In the genomic region with DNA sequence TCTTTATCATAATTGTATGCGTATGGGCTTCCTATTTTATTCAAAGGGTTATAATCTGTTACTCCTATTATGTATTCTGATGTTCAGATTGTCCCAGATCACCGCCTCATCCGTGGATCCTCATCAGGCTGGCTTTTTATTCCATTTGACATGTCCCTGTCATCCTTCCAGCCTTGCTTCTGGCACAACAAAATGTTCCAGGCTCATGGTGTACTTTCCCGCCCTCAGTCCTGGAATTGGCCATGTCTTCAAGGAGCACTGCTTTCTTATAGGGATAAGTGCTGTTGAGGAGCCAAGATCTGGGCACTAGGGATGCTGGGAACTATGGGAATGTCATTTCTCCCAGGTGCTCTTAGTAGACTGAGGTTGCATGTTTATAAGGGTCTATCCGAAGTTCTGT, we compare ENCODE assay signal across 17 cellular contexts.
DNase-seq lines count a peak whose midpoint lies in the region; ATAC-seq and TF ChIP-seq lines count a peak whose summit lies in the region.
"Had no signal": no experiment of that assay in that cellular context is flagged by ENCODE, and none has a peak within 500 bp of the region (broad histone marks: within the 10 kb centered on the region; RNA-seq: fewer than 3 reads in every experiment).

No MANE protein-coding gene starts in this region.

- H3K27me3 ChIP-seq in left ventricle myocardium inferior (ENCODE audit: low read depth) (no peaks in the 10 kb centered on the region), sigmoid colon (no peaks in the 10 kb centered on the region)
- H3K27me3 ChIP-seq: cardiac muscle cell, uterus had no signal

- no peak for DNase-seq in activated CD4-positive, alpha-beta T cell treated with anti-CD3 and anti-CD28 coated beads, Interleukin-2, amount 10 ng/mL, durations not matched to agents 24 days and 14 days
- DNase-seq in activated CD4-positive, alpha-beta T cell treated with anti-CD3 and anti-CD28 coated beads, Interleukin-2, amount 50 U/mL, for 1 hour, result no peak
- DNase-seq in activated T-helper 2 cell treated with anti-CD3 and anti-CD28 coated beads, Interferon-gamma antibody, Interleukin-2, Interleukin-4, amounts not matched to agents 10 μg/mL and 5 μg/mL and 100 μg/mL, durations not matched to agents 14 hours and 24 hours and 36 hours (ENCODE audit: low spot score), result no peak
- DNase-seq in left ventricle myocardium inferior (peak; percentile 27), sigmoid colon (peak; percentile 83)
- DNase-seq in stimulated activated CD4-positive, alpha-beta T cell treated with anti-CD3 and anti-CD28 coated beads, Interleukin-12 subunit alpha, Interleukin-12 subunit beta, amount 100 ng/mL, for 4 hours, result no peak
- DNase-seq: 8988T; activated T-cell treated with anti-CD3 and anti-CD28 coated beads, Interleukin-2, amount 50 U/mL, for 72 hours; effector CD4-positive, alpha-beta T cell; glutamatergic neuron; NCI-H1092; NCI-H2081; stimulated activated CD4-positive, alpha-beta T cell treated with anti-CD3 and anti-CD28 coated beads, Interleukin-2, amount 100 ng/mL, for 24 hours; uterus had no signal

- no peak for TF ChIP-seq CTCF in left ventricle myocardium inferior (IDR thresholded peaks at IDR 0.05; ENCODE audit: borderline replicate concordance)
- TF ChIP-seq CTCF in sigmoid colon (IDR thresholded peaks at IDR 0.05), result no peak

- H3K4me3 Mint-ChIP-seq in activated CD4-positive, alpha-beta T cell treated with anti-CD3 and anti-CD28 coated beads, Interleukin-2, amount 10 ng/mL, durations not matched to agents 24 days and 14 days, result no peak overlapping the region
- H3K4me3 Mint-ChIP-seq in activated T-helper 2 cell treated with anti-CD3 and anti-CD28 coated beads, Interferon-gamma antibody, Interleukin-2, Interleukin-4, amounts not matched to agents 10 μg/mL and 5 μg/mL and 100 μg/mL, durations not matched to agents 14 hours and 24 hours and 36 hours (ENCODE audit: low read depth), result no peak overlapping the region
- H3K4me3 Mint-ChIP-seq: activated T-cell treated with anti-CD3 and anti-CD28 coated beads, Interleukin-2, amount 50 U/mL, for 72 hours had no signal

- no peak for ATAC-seq in GM18861 (IDR thresholded peaks at IDR 0.05; ENCODE audit: unreplicated experiment)
- no peak for ATAC-seq in HG03460 (IDR thresholded peaks at IDR 0.05; ENCODE audit: unreplicated experiment)
- ATAC-seq: activated T-cell treated with anti-CD3 and anti-CD28 coated beads, Interleukin-2, amount 50 U/mL, for 72 hours had no signal

- H3K27ac Mint-ChIP-seq in activated CD4-positive, alpha-beta T cell treated with anti-CD3 and anti-CD28 coated beads, Interleukin-2, amount 10 ng/mL, durations not matched to agents 24 days and 14 days, result peak overlapping the region; percentile 43
- peak overlapping the region; percentile 33 for H3K27ac Mint-ChIP-seq in activated T-helper 2 cell treated with anti-CD3 and anti-CD28 coated beads, Interferon-gamma antibody, Interleukin-2, Interleukin-4, amounts not matched to agents 10 μg/mL and 5 μg/mL and 100 μg/mL, durations not matched to agents 14 hours and 24 hours and 36 hours
- H3K27ac Mint-ChIP-seq: activated T-cell treated with anti-CD3 and anti-CD28 coated beads, Interleukin-2, amount 50 U/mL, for 72 hours had no signal

- peak overlapping the region; percentile 75 for H3K27ac ChIP-seq in left ventricle myocardium inferior (replicated peaks)
- H3K27ac ChIP-seq in sigmoid colon, result peak overlapping the region in 3 of 4 donors; percentile 7 to 50 (median 17)
- H3K27ac ChIP-seq: cardiac muscle cell, uterus had no signal

- H3K4me1 ChIP-seq in left ventricle myocardium inferior (peaks cover 75% of the 10 kb centered on the region), sigmoid colon (peaks cover 0 to 42% (median 8%) of the 10 kb centered on the region in 4 donors)
- H3K4me1 ChIP-seq: uterus had no signal

- H3K4me1 Mint-ChIP-seq in activated CD4-positive, alpha-beta T cell treated with anti-CD3 and anti-CD28 coated beads, Interleukin-2, amount 10 ng/mL, durations not matched to agents 24 days and 14 days, result peaks cover 35% of the 10 kb centered on the region
- H3K4me1 Mint-ChIP-seq in activated T-helper 2 cell treated with anti-CD3 and anti-CD28 coated beads, Interferon-gamma antibody, Interleukin-2, Interleukin-4, amounts not matched to agents 10 μg/mL and 5 μg/mL and 100 μg/mL, durations not matched to agents 14 hours and 24 hours and 36 hours (ENCODE audit: low read depth), result peaks cover 46% of the 10 kb centered on the region

- H3K9me3 ChIP-seq in left ventricle myocardium inferior (replicated peaks) (no peaks in the 10 kb centered on the region), sigmoid colon (no peaks in the 10 kb centered on the region)
- H3K9me3 ChIP-seq: uterus had no signal

- H3K36me3 Mint-ChIP-seq in activated CD4-positive, alpha-beta T cell treated with anti-CD3 and anti-CD28 coated beads, Interleukin-2, amount 10 ng/mL, durations not matched to agents 24 days and 14 days (ENCODE audit: low read depth), result peaks cover 48% of the 10 kb centered on the region
- H3K36me3 Mint-ChIP-seq in activated T-helper 2 cell treated with anti-CD3 and anti-CD28 coated beads, Interferon-gamma antibody, Interleukin-2, Interleukin-4, amounts not matched to agents 10 μg/mL and 5 μg/mL and 100 μg/mL, durations not matched to agents 14 hours and 24 hours and 36 hours (ENCODE audit: low read depth), result peaks cover 60% of the 10 kb centered on the region

- H3K9me3 Mint-ChIP-seq in activated CD4-positive, alpha-beta T cell treated with anti-CD3 and anti-CD28 coated beads, Interleukin-2, amount 10 ng/mL, durations not matched to agents 24 days and 14 days, result no peaks in the 10 kb centered on the region
- no peaks in the 10 kb centered on the region for H3K9me3 Mint-ChIP-seq in activated T-helper 2 cell treated with anti-CD3 and anti-CD28 coated beads, Interferon-gamma antibody, Interleukin-2, Interleukin-4, amounts not matched to agents 10 μg/mL and 5 μg/mL and 100 μg/mL, durations not matched to agents 14 hours and 24 hours and 36 hours
- H3K9me3 Mint-ChIP-seq: activated T-cell treated with anti-CD3 and anti-CD28 coated beads, Interleukin-2, amount 50 U/mL, for 72 hours had no signal

- 92 to 96% methylated on average over 5 of the region's 5 CpGs for WGBS in sigmoid colon, 2 donors

- TF ChIP-seq POLR2A in sigmoid colon (IDR thresholded peaks at IDR 0.05), result no peak

- H3K36me3 ChIP-seq in left ventricle myocardium inferior (peaks cover 8% of the 10 kb centered on the region), sigmoid colon (no peaks in the 10 kb centered on the region)
- H3K36me3 ChIP-seq: uterus had no signal

- TF ChIP-seq EP300 in sigmoid colon (IDR thresholded peaks at IDR 0.05), result peak in 2 of 4 donors; percentile 54 to 70

- H3K4me3 ChIP-seq in left ventricle myocardium inferior, result no peak overlapping the region
- no peak overlapping the region for H3K4me3 ChIP-seq in sigmoid colon
- H3K4me3 ChIP-seq: cardiac muscle cell, uterus had no signal

- no peaks in the 10 kb centered on the region for H3K27me3 Mint-ChIP-seq in activated CD4-positive, alpha-beta T cell treated with anti-CD3 and anti-CD28 coated beads, Interleukin-2, amount 10 ng/mL, durations not matched to agents 24 days and 14 days
- H3K27me3 Mint-ChIP-seq in activated T-helper 2 cell treated with anti-CD3 and anti-CD28 coated beads, Interferon-gamma antibody, Interleukin-2, Interleukin-4, amounts not matched to agents 10 μg/mL and 5 μg/mL and 100 μg/mL, durations not matched to agents 14 hours and 24 hours and 36 hours (ENCODE audit: low read depth), result no peaks in the 10 kb centered on the region

- intact Hi-C loops in activated CD4-positive, alpha-beta T cell treated with anti-CD3 and anti-CD28 coated beads, Interleukin-2, amount 10 ng/mL, durations not matched to agents 24 days and 14 days (cut with micrococcal nuclease), result no loop called here
- intact Hi-C loops in activated T-helper 2 cell treated with anti-CD3 and anti-CD28 coated beads, Interferon-gamma antibody, Interleukin-2, Interleukin-4, amounts not matched to agents 10 μg/mL and 5 μg/mL and 100 μg/mL, durations not matched to agents 14 hours and 24 hours and 36 hours (cut with micrococcal nuclease), result no loop called here
- intact Hi-C loops in left ventricle myocardium inferior (cut with micrococcal nuclease), result no loop called here
- intact Hi-C loops in sigmoid colon (cut with DNase I), result no loop called here

Comparison
In these comparisons a context has a peak if more than half of its experiments do, and no peak if none do; other contexts are left out.
1. DNase-seq: peak in left ventricle myocardium inferior (single experiment) and sigmoid colon (single experiment); none in activated CD4-positive, alpha-beta T cell treated with anti-CD3 and anti-CD28 coated beads, Interleukin-2, amount 10 ng/mL, durations not matched to agents 24 days and 14 days (single experiment), activated CD4-positive, alpha-beta T cell treated with anti-CD3 and anti-CD28 coated beads, Interleukin-2, amount 50 U/mL, for 1 hour (single experiment), activated T-helper 2 cell treated with anti-CD3 and anti-CD28 coated beads, Interferon-gamma antibody, Interleukin-2, Interleukin-4, amounts not matched to agents 10 μg/mL and 5 μg/mL and 100 μg/mL, durations not matched to agents 14 hours and 24 hours and 36 hours (single experiment) and stimulated activated CD4-positive, alpha-beta T cell treated with anti-CD3 and anti-CD28 coated beads, Interleukin-12 subunit alpha, Interleukin-12 subunit beta, amount 100 ng/mL, for 4 hours (single experiment).